In the genomic region with DNA sequence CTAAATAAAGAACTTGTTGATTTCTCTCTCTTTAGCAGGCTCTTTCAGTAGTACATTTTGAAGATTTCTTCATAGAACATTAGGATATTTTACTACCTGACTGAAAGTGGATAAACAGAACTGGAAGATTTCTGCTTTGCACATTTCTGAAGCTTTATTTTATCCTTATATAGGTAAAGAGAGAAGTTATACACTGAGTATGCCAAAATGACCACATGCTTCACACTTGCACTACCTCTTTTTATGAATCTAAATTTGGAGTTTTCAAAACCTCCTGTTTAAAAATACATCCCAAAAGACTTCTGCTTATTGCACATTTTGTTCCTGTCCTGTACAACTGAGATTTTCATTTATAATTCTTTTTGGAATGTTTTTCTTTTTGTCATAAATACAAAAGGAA, we compare ENCODE assay signal across 13 cellular contexts.
DNase-seq lines count a peak whose midpoint lies in the region; ATAC-seq and TF ChIP-seq lines count a peak whose summit lies in the region.
"Had no signal": no experiment of that assay in that cellular context is flagged by ENCODE, and none has a peak within 500 bp of the region (broad histone marks: within the 10 kb centered on the region; RNA-seq: fewer than 3 reads in every experiment).

No MANE protein-coding gene starts in this region.

- peaks cover 0 to 71% (median 22%) of the 10 kb centered on the region in 10 experiments; a peak in 14 of 20 replicates for H3K4me1 ChIP-seq in BLaER1 treated with 17β-estradiol and CSF1 and Interleukin-3, amounts not matched to agents 10 nM and 100 nM
- H3K4me1 ChIP-seq in esophagus muscularis mucosa, result peaks cover 30 to 87% (median 60%) of the 10 kb centered on the region in 4 donors
- peaks cover 0 to 11% (median 0%) of the 10 kb centered on the region in 4 donors for H3K4me1 ChIP-seq in stomach
- H3K4me1 ChIP-seq: foreskin keratinocyte had no signal

- no peaks in the 10 kb centered on the region for H3K9me3 ChIP-seq in BLaER1 treated with 17β-estradiol and CSF1 and Interleukin-3, amounts not matched to agents 10 nM and 100 nM (replicated peaks in 1 of 11)
- no peaks in the 10 kb centered on the region for H3K9me3 ChIP-seq in esophagus muscularis mucosa
- no peaks in the 10 kb centered on the region for H3K9me3 ChIP-seq in stomach

- peak; percentile 42 for ATAC-seq in HG02759 (IDR thresholded peaks at IDR 0.05; ENCODE audit: unreplicated experiment)
- ATAC-seq: activated naive CD4-positive, alpha-beta T cell treated with anti-CD3 and anti-CD28 coated beads, Interleukin-2, amount 50 U/mL, for 72 hours; foreskin keratinocyte had no signal

- no peaks in the 10 kb centered on the region for H4K20me1 ChIP-seq in BLaER1 treated with 17β-estradiol and CSF1 and Interleukin-3, amounts not matched to agents 10 nM and 100 nM

- peak; percentile 8 for DNase-seq in NB4 (ENCODE audit: low read depth)
- DNase-seq in esophagus muscularis mucosa (ENCODE audit: extremely low spot score), result no peak
- no peak for DNase-seq in stomach
- DNase-seq in DMS 273 (lab: John Stamatoyannopoulos, UW; ENCODE audit: unreplicated experiment), result no peak
- no peak for DNase-seq in GOT3 (lab: John Stamatoyannopoulos, UW)
- DNase-seq in brain microvascular endothelial cell, result no peak
- DNase-seq: activated CD4-positive, CD25-positive, alpha-beta regulatory T cell; foreskin keratinocyte; NCI-H1048 had no signal

- TF ChIP-seq CTCF in NB4 (IDR thresholded peaks at IDR 0.05; ENCODE audit: low read depth, low read length), result no peak
- TF ChIP-seq CTCF in esophagus muscularis mucosa (IDR thresholded peaks at IDR 0.05), result no peak
- TF ChIP-seq CTCF in stomach (IDR thresholded peaks at IDR 0.05), result no peak
- TF ChIP-seq CTCF in brain microvascular endothelial cell (IDR thresholded peaks at IDR 0.05; ENCODE audit: low read depth, low read length, missing control alignments), result no peak

- H3K4me2 ChIP-seq in BLaER1 treated with 17β-estradiol and CSF1 and Interleukin-3, amounts not matched to agents 10 nM and 100 nM, result peak overlapping the region in 6 of 11 experiments; percentile 33 to 80 (median 65); a peak in 11 of 22 replicates

- peak overlapping the region in 6 of 11 experiments; percentile 21 to 71 (median 45); a peak in 10 of 22 replicates for H3K27ac ChIP-seq in BLaER1 treated with 17β-estradiol and CSF1 and Interleukin-3, amounts not matched to agents 10 nM and 100 nM
- H3K27ac ChIP-seq in esophagus muscularis mucosa (replicated peaks in 1 of 4) (peak overlapping the region; percentile 57 to 81 (median 74)), stomach (no peak overlapping the region), brain microvascular endothelial cell (no peak overlapping the region)
- H3K27ac ChIP-seq: cardiac muscle cell, foreskin keratinocyte had no signal

- no peaks in the 10 kb centered on the region for H3K36me3 ChIP-seq in BLaER1 treated with 17β-estradiol and CSF1 and Interleukin-3, amounts not matched to agents 10 nM and 100 nM
- H3K36me3 ChIP-seq in esophagus muscularis mucosa (no peaks in the 10 kb centered on the region), stomach (no peaks in the 10 kb centered on the region), brain microvascular endothelial cell (replicated peaks) (no peaks in the 10 kb centered on the region)
- H3K36me3 ChIP-seq: cardiac muscle cell had no signal

- TF ChIP-seq EP300 in esophagus muscularis mucosa (IDR thresholded peaks at IDR 0.05) (no peak), stomach (IDR thresholded peaks at IDR 0.05) (no peak)

- H3K4me3 ChIP-seq in BLaER1 treated with 17β-estradiol and CSF1 and Interleukin-3, amounts not matched to agents 10 nM and 100 nM, result no peak overlapping the region
- no peak overlapping the region for H3K4me3 ChIP-seq in NB4 (ENCODE audit: low read depth, low read length)
- H3K4me3 ChIP-seq in esophagus muscularis mucosa, result no peak overlapping the region
- H3K4me3 ChIP-seq in stomach, result no peak overlapping the region
- H3K4me3 ChIP-seq in brain microvascular endothelial cell (ENCODE audit: low read depth, low read length), result no peak overlapping the region
- H3K4me3 ChIP-seq: cardiac muscle cell had no signal

- no peaks in the 10 kb centered on the region for H3K27me3 ChIP-seq in BLaER1 treated with 17β-estradiol and CSF1 and Interleukin-3, amounts not matched to agents 10 nM and 100 nM
- H3K27me3 ChIP-seq in esophagus muscularis mucosa (no peaks in the 10 kb centered on the region), stomach (no peaks in the 10 kb centered on the region), brain microvascular endothelial cell (replicated peaks) (no peaks in the 10 kb centered on the region)
- H3K27me3 ChIP-seq: cardiac muscle cell, foreskin keratinocyte had no signal

- peak overlapping the region in 1 of 11 experiments; percentile 5; a peak in 3 of 22 replicates for H3K9ac ChIP-seq in BLaER1 treated with 17β-estradiol and CSF1 and Interleukin-3, amounts not matched to agents 10 nM and 100 nM

- intact Hi-C loops in esophagus muscularis mucosa (cut with DNase I) (loop anchor here (10.0 kb wide), 1 partner anchor 140 kb away; no protein-coding TSS in a partner anchor), stomach (cut with DNase I; ENCODE audit: low total_unique reads) (no loop called here)

- in situ Hi-C loops in brain microvascular endothelial cell (cut with HindIII; ENCODE audit: low pct_ligation_motif_present, low sequenced_read_pairs), result no loop called here

- TF ChIP-seq POLR2A in NB4 (IDR thresholded peaks at IDR 0.05; ENCODE audit: extremely low read depth, insufficient read length) (no peak), esophagus muscularis mucosa (IDR thresholded peaks at IDR 0.05; ENCODE audit: low read depth) (no peak), stomach (IDR thresholded peaks at IDR 0.05) (no peak)

Comparison
In these comparisons a context has a peak if more than half of its experiments do, and no peak if none do; other contexts are left out.
1. H3K27ac ChIP-seq: peak in BLaER1 treated with 17β-estradiol and CSF1 and Interleukin-3, amounts not matched to agents 10 nM and 100 nM (6 of 11) and esophagus muscularis mucosa (4 of 4); none in stomach (0 of 5) and brain microvascular endothelial cell (single experiment).